Comparison of ENCODE assay signal across 8 cellular contexts in genomic region chr10:17023386-17024298, GRCh38.
DNase-seq lines count a peak whose midpoint lies in the region; ATAC-seq and TF ChIP-seq lines count a peak whose summit lies in the region.

No MANE protein-coding gene starts in this region.

- CTCF ChIA-PET in activated CD8-positive, alpha-beta memory T cell treated with anti-CD3 and anti-CD28 coated beads, Interleukin-2, amount 10 ng/mL, durations not matched to agents 7 days and 5 days (lab: Charles Lee) = interaction anchor here (1.0 to 1.9 kb wide), 3 partner anchors 21 to 207 kb away, joined by 3 to 7 read pairs (median 4); no protein-coding TSS in a partner anchor

- peak in 1 of 4 donors; percentile 44 for TF ChIP-seq EP300 in upper lobe of left lung (IDR thresholded peaks at IDR 0.05)

- peaks cover 10% of the 10 kb centered on the region for H3K36me3 Mint-ChIP-seq in activated CD8-positive, alpha-beta memory T cell treated with anti-CD3 and anti-CD28 coated beads, Interleukin-2, amount 10 ng/mL, durations not matched to agents 7 days and 5 days

- H3K27me3 ChIP-seq in neutrophil = no peaks in the 10 kb centered on the region
- H3K27me3 ChIP-seq in upper lobe of left lung = no peaks in the 10 kb centered on the region

- H3K4me3 ChIP-seq in GM12864 (ENCODE audit: low read depth, low read length) (no peak overlapping the region), epithelial cell of proximal tubule (ENCODE audit: low read depth, low read length) (no peak overlapping the region), neutrophil (ENCODE audit: low read depth in 1 of 2, low read length in 1 of 2) (peak overlapping the region in 1 of 2 experiments; percentile 6), upper lobe of left lung (no peak overlapping the region)

- H3K9me3 ChIP-seq in neutrophil (no peaks in the 10 kb centered on the region), upper lobe of left lung (no peaks in the 10 kb centered on the region)

- no peaks in the 10 kb centered on the region for H3K36me3 ChIP-seq in neutrophil
- H3K36me3 ChIP-seq in upper lobe of left lung = no peaks in the 10 kb centered on the region

- peak; percentile 82 for DNase-seq in GM12864 (ENCODE audit: low read depth)
- DNase-seq in NCI-H226 = peak; percentile 96
- DNase-seq in activated CD8-positive, alpha-beta memory T cell treated with anti-CD3 and anti-CD28 coated beads, Interleukin-2, amount 10 ng/mL, durations not matched to agents 7 days and 5 days = peak; percentile 94
- peak; percentile 96 for DNase-seq in epithelial cell of proximal tubule (ENCODE audit: low read depth)
- DNase-seq in upper lobe of left lung = peak in 1 of 2 donors; percentile 86
- no peak for DNase-seq in NCI-H82 (lab: John Stamatoyannopoulos, UW)

- peaks cover 4% of the 10 kb centered on the region for H3K27me3 Mint-ChIP-seq in activated CD8-positive, alpha-beta memory T cell treated with anti-CD3 and anti-CD28 coated beads, Interleukin-2, amount 10 ng/mL, durations not matched to agents 7 days and 5 days

- H3K4me1 Mint-ChIP-seq in activated CD8-positive, alpha-beta memory T cell treated with anti-CD3 and anti-CD28 coated beads, Interleukin-2, amount 10 ng/mL, durations not matched to agents 7 days and 5 days = peaks cover 57% of the 10 kb centered on the region

- H3K4me1 ChIP-seq in neutrophil (ENCODE audit: control insufficient read depth in 1 of 2, insufficient read depth in 1 of 2, low read depth in 1 of 2, low read length in 1 of 2) (peaks cover 51 to 53% of the 10 kb centered on the region in 2 experiments), upper lobe of left lung (peaks cover 41 to 53% (median 51%) of the 10 kb centered on the region in 4 donors)

- no peaks in the 10 kb centered on the region for H3K9me3 Mint-ChIP-seq in activated CD8-positive, alpha-beta memory T cell treated with anti-CD3 and anti-CD28 coated beads, Interleukin-2, amount 10 ng/mL, durations not matched to agents 7 days and 5 days (ENCODE audit: low read depth)

- peak overlapping the region; percentile 98 for H3K27ac Mint-ChIP-seq in activated CD8-positive, alpha-beta memory T cell treated with anti-CD3 and anti-CD28 coated beads, Interleukin-2, amount 10 ng/mL, durations not matched to agents 7 days and 5 days

- WGBS in upper lobe of left lung, 2 donors = 18 to 31% methylated on average over 13 of the region's 13 CpGs

- ATAC-seq in HG02610 (IDR thresholded peaks at IDR 0.05; ENCODE audit: unreplicated experiment) (peak; percentile 93), upper lobe of left lung (ENCODE audit: low FRiP score in 2 of 2) (peak; percentile 92)
- ATAC-seq in activated CD8-positive, alpha-beta memory T cell treated with anti-CD3 and anti-CD28 coated beads, Interleukin-2, amount 10 ng/mL, durations not matched to agents 7 days and 5 days = peak; percentile 70

- peak in 1 of 4 donors; percentile 37 for TF ChIP-seq POLR2A in upper lobe of left lung (IDR thresholded peaks at IDR 0.05)

- H3K4me3 Mint-ChIP-seq in activated CD8-positive, alpha-beta memory T cell treated with anti-CD3 and anti-CD28 coated beads, Interleukin-2, amount 10 ng/mL, durations not matched to agents 7 days and 5 days = peak overlapping the region; percentile 53

- H3K27ac ChIP-seq in neutrophil = peak overlapping the region; percentile 70
- peak overlapping the region; percentile 52 to 80 (median 63) for H3K27ac ChIP-seq in upper lobe of left lung

- TF ChIP-seq CTCF in GM12864 (IDR thresholded peaks at IDR 0.05; ENCODE audit: low read depth, low read length, missing control alignments) = no peak
- TF ChIP-seq CTCF in epithelial cell of proximal tubule (conservative IDR thresholded peaks at IDR 0.05; ENCODE audit: low read depth, low read length) = no peak
- no peak for TF ChIP-seq CTCF in neutrophil (IDR thresholded peaks at IDR 0.05)
- TF ChIP-seq CTCF in upper lobe of left lung (IDR thresholded peaks at IDR 0.05) = no peak
